ENCODE assay signal across 14 cellular contexts in genomic region chr13:114097504-114097892, GRCh38. TPM values are rescaled to one million over a fixed set of nuclear protein-coding genes. Genes with fewer than 3 reads are reported as not detected.
A peak's percentile ranks its signal among the peaks of the same experiment; 100 is the strongest.
DNase-seq lines count a peak whose midpoint lies in the region; ATAC-seq, FAIRE-seq and TF ChIP-seq lines count a peak whose summit lies in the region.
"Had no signal": no experiment of that assay in that cellular context is flagged by ENCODE, and none has a peak within 500 bp of the region (broad histone marks: within the 10 kb centered on the region; RNA-seq: fewer than 3 reads in every experiment).

No MANE protein-coding gene starts in this region.

- H3K27me3 ChIP-seq in BLaER1 (no peaks in the 10 kb centered on the region), GM23338 (ENCODE audit: insufficient read depth) (no peaks in the 10 kb centered on the region), astrocyte (ENCODE audit: insufficient read depth, low read length) (no peaks in the 10 kb centered on the region)
- H3K27me3 ChIP-seq: right atrium auricular region had no signal

- H3K4me1 ChIP-seq in BLaER1 (peaks cover 69% of the 10 kb centered on the region), GM23338 (ENCODE audit: insufficient read depth) (no peaks in the 10 kb centered on the region), astrocyte (ENCODE audit: insufficient read depth, low read length) (peaks cover 39% of the 10 kb centered on the region)

- no peaks in the 10 kb centered on the region for H3K9me2 ChIP-seq in GM23338 (ENCODE audit: insufficient read depth)

- ATAC-seq in GM23338 (no peak), HG03135 (IDR thresholded peaks at IDR 0.05; ENCODE audit: unreplicated experiment) (no peak)

- H2AFZ ChIP-seq in GM23338 (no peak overlapping the region), astrocyte (ENCODE audit: low read depth, low read length) (no peak overlapping the region)

- peak overlapping the region; percentile 79 for H3K4me2 ChIP-seq in BLaER1
- no peak overlapping the region for H3K4me2 ChIP-seq in GM23338
- peak overlapping the region; percentile 13 for H3K4me2 ChIP-seq in astrocyte (ENCODE audit: low read length)

- DNase-seq in GM23338 (ENCODE audit: low spot score) = no peak
- DNase-seq in astrocyte (ENCODE audit: low read depth) = no peak
- no peak for DNase-seq in D721Med (ENCODE audit: insufficient read length, low spot score)
- DNase-seq in NCI-H2196 treated with DMSO at 0.1 percent for 48 hours (lab: John Stamatoyannopoulos, UW; ENCODE audit: unreplicated experiment) = no peak
- DNase-seq in NCI-H2227 treated with DMSO at 0.1 percent for 48 hours (lab: John Stamatoyannopoulos, UW) = no peak
- DNase-seq: esophagus squamous epithelium; NCI-H446 treated with DMSO at 0.1 percent for 48 hours; RPMI8226; stimulated activated CD4-positive, alpha-beta T cell treated with anti-CD3 and anti-CD28 coated beads, Interleukin-4, amount 100 ng/mL, for 4 hours had no signal

- peak overlapping the region; percentile 75 for H3K27ac ChIP-seq in BLaER1
- peak overlapping the region; percentile 59; the same call in 1 of the 2 replicates for H3K27ac ChIP-seq in GM23338 (ENCODE audit: low read depth)
- no peak overlapping the region for H3K27ac ChIP-seq in astrocyte (ENCODE audit: low read depth, low read length)

- H4K20me1 ChIP-seq in BLaER1 (peaks cover 79% of the 10 kb centered on the region), GM23338 (replicated peaks; ENCODE audit: insufficient read depth) (no peaks in the 10 kb centered on the region; the same call in 1 of the 2 replicates), astrocyte (ENCODE audit: insufficient read depth, low read length) (peaks cover 82% of the 10 kb centered on the region)

- H3K4me3 Mint-ChIP-seq in GM23338 (no peak overlapping the region), astrocyte (ENCODE audit: unreplicated experiment) (no peak overlapping the region), nephron (no peak overlapping the region)

- H3K36me3 Mint-ChIP-seq in GM23338 (ENCODE audit: low read depth) = peaks cover 8% of the 10 kb centered on the region
- peaks cover 14% of the 10 kb centered on the region for H3K36me3 Mint-ChIP-seq in astrocyte (ENCODE audit: low read depth, unreplicated experiment)
- H3K36me3 Mint-ChIP-seq in nephron (ENCODE audit: low read depth) = peaks cover 7% of the 10 kb centered on the region

- H3K36me3 ChIP-seq in BLaER1 (peaks cover 3% of the 10 kb centered on the region; the same call in 1 of the 2 replicates), GM23338 (ENCODE audit: insufficient read depth) (no peaks in the 10 kb centered on the region), astrocyte (ENCODE audit: insufficient read depth, low read length) (no peaks in the 10 kb centered on the region)
- H3K36me3 ChIP-seq: esophagus squamous epithelium, right atrium auricular region had no signal

- peaks cover 17% of the 10 kb centered on the region for H3K27me3 Mint-ChIP-seq in GM23338 (ENCODE audit: insufficient read depth, low read depth, poor library complexity)
- no peaks in the 10 kb centered on the region for H3K27me3 Mint-ChIP-seq in astrocyte (ENCODE audit: low read depth, unreplicated experiment)
- H3K27me3 Mint-ChIP-seq in nephron (ENCODE audit: low read depth) = peaks cover 3% of the 10 kb centered on the region

- H3K4me1 Mint-ChIP-seq in GM23338 = peaks cover 14% of the 10 kb centered on the region
- peaks cover 37% of the 10 kb centered on the region for H3K4me1 Mint-ChIP-seq in astrocyte (ENCODE audit: low read depth, unreplicated experiment)
- H3K4me1 Mint-ChIP-seq in nephron = peaks cover 29% of the 10 kb centered on the region

- H3K9me3 Mint-ChIP-seq in GM23338 (peaks cover 17% of the 10 kb centered on the region), astrocyte (ENCODE audit: unreplicated experiment) (no peaks in the 10 kb centered on the region), nephron (peaks cover 14% of the 10 kb centered on the region)

- peak overlapping the region; percentile 63 for H3K9ac ChIP-seq in BLaER1
- no peak overlapping the region for H3K9ac ChIP-seq in astrocyte (ENCODE audit: low read length)

- FAIRE-seq in astrocyte (lab: Jason Lieb, UNC) = no peak
- FAIRE-seq in D721Med (lab: Jason Lieb, UNC) = no peak
- FAIRE-seq: G401.6 had no signal

- TF ChIP-seq CTCF in GM23338 (conservative IDR thresholded peaks at IDR 0.05; ENCODE audit: low read depth in 2 of 2) (no peak), astrocyte (IDR thresholded peaks at IDR 0.05; ENCODE audit: insufficient read depth, low read depth, low read length) (no peak), nephron (IDR thresholded peaks at IDR 0.05; ENCODE audit: unreplicated experiment in 3 of 3) (no peak), D721Med (IDR thresholded peaks at IDR 0.05; ENCODE audit: insufficient read depth, missing control alignments) (no peak)

- H3K4me3 ChIP-seq in BLaER1 = no peak overlapping the region
- no peak overlapping the region for H3K4me3 ChIP-seq in GM23338
- H3K4me3 ChIP-seq in astrocyte (ENCODE audit: insufficient read depth, low read depth, low read length) = no peak overlapping the region
- H3K4me3 ChIP-seq: esophagus squamous epithelium, right atrium auricular region had no signal

- H3K27ac Mint-ChIP-seq in GM23338 (no peak overlapping the region; the same call in 1 of the 2 replicates), astrocyte (ENCODE audit: unreplicated experiment) (peak overlapping the region; percentile 13), nephron (peak overlapping the region in 2 of 3 experiments; percentile 69 to 88)

- H3K79me2 ChIP-seq in GM23338 (replicated peaks; ENCODE audit: insufficient read depth) = peaks cover 55% of the 10 kb centered on the region
- H3K79me2 ChIP-seq in astrocyte (ENCODE audit: insufficient read depth, low read length) = peaks cover 94% of the 10 kb centered on the region

- H3F3A ChIP-seq in GM23338 (replicated peaks; ENCODE audit: low read depth) = 0 out of 2 replicates have a peak, but pooled peaks cover 3% of the 10 kb centered on the region

- peaks cover 18% of the 10 kb centered on the region for H3K9me3 ChIP-seq in BLaER1
- no peaks in the 10 kb centered on the region for H3K9me3 ChIP-seq in astrocyte (ENCODE audit: insufficient read depth, low read depth, low read length)
- H3K9me3 ChIP-seq: esophagus squamous epithelium had no signal

TF ChIP-seq in GM23338, 12 proteins besides CTCF, POLR2A, EP300 and RAD21 (continues in another document):
- TF ChIP-seq ZNF462 (CRISPR knock-in tag; IDR thresholded peaks at IDR 0.05) (no peak), NANOG (IDR thresholded peaks at IDR 0.05; ENCODE audit: borderline replicate concordance) (no peak), JUNB (IDR thresholded peaks at IDR 0.05; ENCODE audit: unreplicated experiment) (no peak)

RNA-seq across cellular contexts. Expression of gene RASA3, which starts 34.9 kb away (rescaled TPM):
- 18.7 and 20.7 TPM in 2 replicates for total RNA-seq in GM23338 (2014; rRNA removed; shearing (Covaris generic))
- 11.2 and 11.7 TPM in 2 replicates for polyA plus RNA-seq in GM23338 (2016; fragmentation: Nextera tagmentation; extraction: Ambion mirVana)
- 41.1 and 41.4 TPM in 2 replicates for total RNA-seq in astrocyte
